1 cellular context compared by ENCODE assay signal in genomic region chr1:75171876-75172275, GRCh38.
TF ChIP-seq lines count a peak whose summit lies in the region.

No MANE protein-coding gene starts in this region.

TF ChIP-seq in H1, 55 proteins besides CTCF, POLR2A, EP300 and RAD21 (continued from another document):
- TF ChIP-seq RFX5 (IDR thresholded peaks at IDR 0.05; ENCODE audit: borderline replicate concordance, low read depth, low read length) (no peak), TAF7 (optimal IDR thresholded peaks at IDR 0.05; ENCODE audit: borderline replicate concordance, low read depth, low read length) (no peak), GTF2F1 (IDR thresholded peaks at IDR 0.05; ENCODE audit: borderline replicate concordance, low read depth, low read length) (no peak), HDAC6 (IDR thresholded peaks at IDR 0.05; ENCODE audit: low read depth, low read length) (no peak), PHF8 (conservative IDR thresholded peaks at IDR 0.05; ENCODE audit: low read depth, low read length) (no peak)
- TF ChIP-seq, protein P1, sequence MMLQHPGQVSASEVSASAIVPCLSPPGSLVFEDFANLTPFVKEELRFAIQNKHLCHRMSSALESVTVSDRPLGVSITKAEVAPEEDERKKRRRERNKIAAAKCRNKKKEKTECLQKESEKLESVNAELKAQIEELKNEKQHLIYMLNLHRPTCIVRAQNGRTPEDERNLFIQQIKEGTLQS (IDR thresholded peaks at IDR 0.05; ENCODE audit: insufficient read depth, low read depth, low read length), result no peak
